8 cellular contexts compared by ENCODE assay signal in genomic region chr11:84558085-84558905, GRCh38.
DNase-seq lines count a peak whose midpoint lies in the region; ATAC-seq, FAIRE-seq and TF ChIP-seq lines count a peak whose summit lies in the region.

No MANE protein-coding gene starts in this region.

- H3K4me1 Mint-ChIP-seq in activated CD4-positive, alpha-beta T cell treated with anti-CD3 and anti-CD28 coated beads, Interleukin-2, amount 10 ng/mL, durations not matched to agents 24 days and 14 days, result no peaks in the 10 kb centered on the region
- H3K4me1 Mint-ChIP-seq in nephron progenitor cell, result no peaks in the 10 kb centered on the region
- no peaks in the 10 kb centered on the region for H3K4me1 Mint-ChIP-seq in CD8-positive, alpha-beta T cell (ENCODE audit: low read depth)

- no peak overlapping the region for H3K27ac Mint-ChIP-seq in activated CD4-positive, alpha-beta T cell treated with anti-CD3 and anti-CD28 coated beads, Interleukin-2, amount 10 ng/mL, durations not matched to agents 24 days and 14 days
- H3K27ac Mint-ChIP-seq in nephron progenitor cell, result no peak overlapping the region
- no peak overlapping the region for H3K27ac Mint-ChIP-seq in CD8-positive, alpha-beta T cell

- H3K27me3 Mint-ChIP-seq in activated CD4-positive, alpha-beta T cell treated with anti-CD3 and anti-CD28 coated beads, Interleukin-2, amount 10 ng/mL, durations not matched to agents 24 days and 14 days, result no peaks in the 10 kb centered on the region
- peaks cover 5% of the 10 kb centered on the region for H3K27me3 Mint-ChIP-seq in nephron progenitor cell (ENCODE audit: low read depth, poor library complexity)
- no peaks in the 10 kb centered on the region for H3K27me3 Mint-ChIP-seq in CD8-positive, alpha-beta T cell (ENCODE audit: low read depth)

- no peak overlapping the region for H3K4me3 ChIP-seq in epithelial cell of esophagus (ENCODE audit: low read length)
- no peak overlapping the region for H3K4me3 ChIP-seq in CD8-positive, alpha-beta T cell (ENCODE audit: low read depth, low read length)

- no peaks in the 10 kb centered on the region for H3K36me3 Mint-ChIP-seq in activated CD4-positive, alpha-beta T cell treated with anti-CD3 and anti-CD28 coated beads, Interleukin-2, amount 10 ng/mL, durations not matched to agents 24 days and 14 days (ENCODE audit: low read depth)
- H3K36me3 Mint-ChIP-seq in nephron progenitor cell (ENCODE audit: low read depth), result no peaks in the 10 kb centered on the region
- H3K36me3 Mint-ChIP-seq in CD8-positive, alpha-beta T cell, result no peaks in the 10 kb centered on the region

- no peak overlapping the region for H3K27ac ChIP-seq in CD8-positive, alpha-beta T cell (ENCODE audit: low read depth, low read length)

- intact Hi-C loops in activated CD4-positive, alpha-beta T cell treated with anti-CD3 and anti-CD28 coated beads, Interleukin-2, amount 10 ng/mL, durations not matched to agents 24 days and 14 days (cut with micrococcal nuclease), result no loop called here
- intact Hi-C loops in CD8-positive, alpha-beta T cell (cut with DNase I, micrococcal nuclease), result no loop called here

- H3K4me3 Mint-ChIP-seq in activated CD4-positive, alpha-beta T cell treated with anti-CD3 and anti-CD28 coated beads, Interleukin-2, amount 10 ng/mL, durations not matched to agents 24 days and 14 days, result no peak overlapping the region
- no peak overlapping the region for H3K4me3 Mint-ChIP-seq in nephron progenitor cell
- no peak overlapping the region for H3K4me3 Mint-ChIP-seq in CD8-positive, alpha-beta T cell

- H3K9me3 ChIP-seq in CD8-positive, alpha-beta T cell (ENCODE audit: low read length), result no peaks in the 10 kb centered on the region

- no peaks in the 10 kb centered on the region for H3K4me1 ChIP-seq in CD8-positive, alpha-beta T cell (ENCODE audit: insufficient read depth, low read length)

- peak; percentile 74 for FAIRE-seq in RCC 7860 (lab: Jason Lieb, UNC)

- POLR2A ChIA-PET in CD8-positive, alpha-beta T cell (lab: Charles Lee), result no interaction called here

- no peaks in the 10 kb centered on the region for H3K36me3 ChIP-seq in CD8-positive, alpha-beta T cell (ENCODE audit: insufficient read depth, low read length)

- ATAC-seq in GM21447 (IDR thresholded peaks at IDR 0.05; ENCODE audit: unreplicated experiment) (peak; percentile 91), HG03575 (IDR thresholded peaks at IDR 0.05; ENCODE audit: extremely low read depth, insufficient number of reproducible peaks, low FRiP score, unreplicated experiment) (peak; percentile 76)
- ATAC-seq in CD8-positive, alpha-beta T cell, result no peak

- no peaks in the 10 kb centered on the region for H3K9me3 Mint-ChIP-seq in activated CD4-positive, alpha-beta T cell treated with anti-CD3 and anti-CD28 coated beads, Interleukin-2, amount 10 ng/mL, durations not matched to agents 24 days and 14 days
- H3K9me3 Mint-ChIP-seq in nephron progenitor cell, result no peaks in the 10 kb centered on the region
- H3K9me3 Mint-ChIP-seq in CD8-positive, alpha-beta T cell, result no peaks in the 10 kb centered on the region

- DNase-seq in activated CD4-positive, alpha-beta T cell treated with anti-CD3 and anti-CD28 coated beads, Interleukin-2, amount 10 ng/mL, durations not matched to agents 24 days and 14 days, result peak; percentile 61
- DNase-seq in activated CD4-positive, alpha-beta T cell treated with anti-CD3 and anti-CD28 coated beads, Interleukin-2, amount 50 U/mL, for 1 hour, result no peak
- peak; percentile 27 for DNase-seq in RCC 7860 (ENCODE audit: low spot score)
- peak; percentile 63 for DNase-seq in epithelial cell of esophagus (ENCODE audit: low read depth)
- peak; percentile 28 for DNase-seq in nephron progenitor cell
- DNase-seq in CD8-positive, alpha-beta T cell, result no peak

- H3K27me3 ChIP-seq in CD8-positive, alpha-beta T cell (ENCODE audit: insufficient read depth, low read length), result no peaks in the 10 kb centered on the region

- TF ChIP-seq CTCF in epithelial cell of esophagus (IDR thresholded peaks at IDR 0.05; ENCODE audit: insufficient read depth, low read depth, low read length, missing control alignments) (peak; percentile 93), nephron progenitor cell (IDR thresholded peaks at IDR 0.05) (peak; percentile 87)
- TF ChIP-seq CTCF in CD8-positive, alpha-beta T cell (IDR thresholded peaks at IDR 0.05), result no peak

- CTCF ChIA-PET in CD8-positive, alpha-beta T cell (lab: Charles Lee), result interaction anchor here (1.1 kb wide), 1 partner anchor 8 kb away, joined by 4 read pairs; no protein-coding TSS in a partner anchor

Comparison
In these comparisons a context has a peak if more than half of its experiments do, and no peak if none do; other contexts are left out.
1. DNase-seq: peak in activated CD4-positive, alpha-beta T cell treated with anti-CD3 and anti-CD28 coated beads, Interleukin-2, amount 10 ng/mL, durations not matched to agents 24 days and 14 days (single experiment), RCC 7860 (single experiment), epithelial cell of esophagus (single experiment) and nephron progenitor cell (single experiment); none in activated CD4-positive, alpha-beta T cell treated with anti-CD3 and anti-CD28 coated beads, Interleukin-2, amount 50 U/mL, for 1 hour (single experiment) and CD8-positive, alpha-beta T cell (0 of 7).